1 cellular context compared by ENCODE assay signal in the genomic region with DNA sequence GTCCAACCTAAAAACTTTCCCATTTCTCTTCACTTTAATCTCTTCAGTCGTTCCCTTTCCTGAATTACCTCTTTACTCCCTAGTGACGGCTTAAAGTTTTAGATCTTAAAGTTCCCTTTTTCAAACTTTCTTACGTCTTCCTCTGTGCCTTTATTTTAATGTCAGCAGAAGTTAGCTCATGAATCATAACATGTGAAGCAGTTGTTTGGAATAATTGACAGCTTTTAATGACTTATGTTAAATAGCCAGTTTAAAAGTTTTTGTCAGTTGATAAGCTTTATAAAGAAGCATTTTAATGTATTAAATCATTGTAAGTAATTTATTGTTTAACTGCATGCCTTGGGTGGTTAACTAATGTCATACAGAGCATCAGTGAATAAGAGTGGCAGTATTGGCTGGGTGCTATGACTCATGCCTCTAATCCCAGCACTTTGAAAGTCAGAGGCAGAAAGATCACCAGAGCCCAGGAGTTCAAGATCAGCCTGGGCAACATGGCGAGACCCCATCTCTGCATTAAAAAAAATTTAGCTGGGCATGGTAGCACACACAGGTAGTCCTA.
TF ChIP-seq lines count a peak whose summit lies in the region.

No MANE protein-coding gene starts in this region.

TF ChIP-seq in HEK293, 187 proteins besides CTCF, POLR2A, EP300 and RAD21 (continued from another document):
- TF ChIP-seq, protein P1, sequence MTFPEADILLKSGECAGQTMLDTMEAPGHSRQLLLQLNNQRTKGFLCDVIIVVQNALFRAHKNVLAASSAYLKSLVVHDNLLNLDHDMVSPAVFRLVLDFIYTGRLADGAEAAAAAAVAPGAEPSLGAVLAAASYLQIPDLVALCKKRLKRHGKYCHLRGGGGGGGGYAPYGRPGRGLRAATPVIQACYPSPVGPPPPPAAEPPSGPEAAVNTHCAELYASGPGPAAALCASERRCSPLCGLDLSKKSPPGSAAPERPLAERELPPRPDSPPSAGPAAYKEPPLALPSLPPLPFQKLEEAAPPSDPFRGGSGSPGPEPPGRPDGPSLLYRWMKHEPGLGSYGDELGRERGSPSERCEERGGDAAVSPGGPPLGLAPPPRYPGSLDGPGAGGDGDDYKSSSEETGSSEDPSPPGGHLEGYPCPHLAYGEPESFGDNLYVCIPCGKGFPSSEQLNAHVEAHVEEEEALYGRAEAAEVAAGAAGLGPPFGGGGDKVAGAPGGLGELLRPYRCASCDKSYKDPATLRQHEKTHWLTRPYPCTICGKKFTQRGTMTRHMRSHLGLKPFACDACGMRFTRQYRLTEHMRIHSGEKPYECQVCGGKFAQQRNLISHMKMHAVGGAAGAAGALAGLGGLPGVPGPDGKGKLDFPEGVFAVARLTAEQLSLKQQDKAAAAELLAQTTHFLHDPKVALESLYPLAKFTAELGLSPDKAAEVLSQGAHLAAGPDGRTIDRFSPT (tag by site-specific recombination; IDR thresholded peaks at IDR 0.05) = peak; percentile 58
- TF ChIP-seq ZNF837 (tag by site-specific recombination; IDR thresholded peaks at IDR 0.05) = no peak
- TF ChIP-seq PRDM1 (tag by site-specific recombination; IDR thresholded peaks at IDR 0.05) = peak; percentile 66; the same call in 1 of the 2 replicates
- peak; percentile 70; the same call in 1 of the 2 replicates for TF ChIP-seq ZNF121 (tag by site-specific recombination; IDR thresholded peaks at IDR 0.05)
